16 cellular contexts compared by ENCODE assay signal in the genomic region with DNA sequence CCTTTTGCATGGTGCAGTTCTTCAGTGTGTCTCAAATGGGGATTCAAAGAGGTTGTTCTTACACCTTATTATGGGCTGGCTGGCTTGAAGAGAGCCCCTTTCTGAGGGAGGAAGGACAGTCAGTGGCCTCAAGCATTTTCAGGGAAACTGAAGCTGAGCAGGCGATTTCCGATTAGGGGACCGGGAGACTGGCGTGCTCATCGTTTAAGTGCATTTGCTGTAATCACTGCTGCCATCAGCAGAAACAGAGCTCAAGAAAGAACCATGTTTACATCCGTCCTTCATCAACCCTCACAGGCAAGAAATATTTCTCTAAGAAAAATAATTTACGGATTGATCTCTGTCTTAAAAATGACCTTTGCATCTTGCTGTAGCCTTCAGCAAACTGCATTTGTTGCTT.
"Had no signal": no experiment of that assay in that cellular context is flagged by ENCODE, and none has a peak within 500 bp of the region (broad histone marks: within the 10 kb centered on the region; RNA-seq: fewer than 3 reads in every experiment).

No MANE protein-coding gene starts in this region.

- DNase-seq: activated B cell treated with CpG ODN at 0.5 μM for 24 hours; activated CD4-positive, alpha-beta T cell treated with anti-CD3 and anti-CD28 coated beads for 4 hours; activated CD8-positive, alpha-beta memory T cell treated with anti-CD3 and anti-CD28 coated beads, Interleukin-2, amount 50 U/mL, for 48 hours; activated naive CD4-positive, alpha-beta T cell treated with anti-CD3 and anti-CD28 coated beads for 36 hours; aorta; brain microvascular endothelial cell; central memory CD4-positive, alpha-beta T cell; colonic mucosa; transverse colon had no signal

- H3K27ac ChIP-seq: brain microvascular endothelial cell, colonic mucosa, skin epidermis, suprapubic skin, transverse colon, vagina had no signal

- ATAC-seq: left lobe of liver had no signal

- H3K4me1 Mint-ChIP-seq: activated B cell treated with CpG ODN at 0.5 μM for 24 hours, mesothelial cell of epicardium had no signal

- H3K27me3 ChIP-seq: brain microvascular endothelial cell, colonic mucosa, suprapubic skin, transverse colon, vagina had no signal

- H3K27me3 Mint-ChIP-seq: activated B cell treated with CpG ODN at 0.5 μM for 24 hours; stimulated activated naive CD8-positive, alpha-beta T cell treated with anti-CD3 and anti-CD28 coated beads, Interleukin-15, Interleukin-2, amounts not matched to agents 100 ng/mL and 50 ng/mL, for 24 hours had no signal

- H3K4me3 ChIP-seq: colonic mucosa, lung, skin epidermis, suprapubic skin, transverse colon, vagina had no signal

- H3K4me1 ChIP-seq: colonic mucosa, suprapubic skin, vagina had no signal

- H3K27ac Mint-ChIP-seq: activated B cell treated with CpG ODN at 0.5 μM for 24 hours; activated naive CD4-positive, alpha-beta T cell treated with anti-CD3 and anti-CD28 coated beads for 36 hours; mesothelial cell of epicardium; stimulated activated naive CD8-positive, alpha-beta T cell treated with anti-CD3 and anti-CD28 coated beads, Interleukin-15, Interleukin-2, amounts not matched to agents 100 ng/mL and 50 ng/mL, for 24 hours had no signal

- H3K9me3 Mint-ChIP-seq: activated B cell treated with CpG ODN at 0.5 μM for 24 hours; activated naive CD4-positive, alpha-beta T cell treated with anti-CD3 and anti-CD28 coated beads for 36 hours; stimulated activated naive CD8-positive, alpha-beta T cell treated with anti-CD3 and anti-CD28 coated beads, Interleukin-15, Interleukin-2, amounts not matched to agents 100 ng/mL and 50 ng/mL, for 24 hours had no signal

- H3K4me3 Mint-ChIP-seq: activated B cell treated with CpG ODN at 0.5 μM for 24 hours; activated naive CD4-positive, alpha-beta T cell treated with anti-CD3 and anti-CD28 coated beads for 36 hours; mesothelial cell of epicardium; stimulated activated naive CD8-positive, alpha-beta T cell treated with anti-CD3 and anti-CD28 coated beads, Interleukin-15, Interleukin-2, amounts not matched to agents 100 ng/mL and 50 ng/mL, for 24 hours had no signal

- H3K9me3 ChIP-seq: colonic mucosa, suprapubic skin, transverse colon, vagina had no signal
